Comparison of ENCODE assay signal across 1 cellular context in genomic region chr19:39192846-39193245, GRCh38.
TF ChIP-seq lines count a peak whose summit lies in the region.

No MANE protein-coding gene starts in this region.

TF ChIP-seq in K562, 482 proteins besides CTCF, POLR2A, EP300 and RAD21:
- TF ChIP-seq RBM25 (IDR thresholded peaks at IDR 0.05; ENCODE audit: low read depth, low read length, severe bottlenecking) (peak; percentile 19), NFIC (IDR thresholded peaks at IDR 0.05) (peak; percentile 51), YBX1 (IDR thresholded peaks at IDR 0.05) (no peak), MXD1 (CRISPR knock-in tag; IDR thresholded peaks at IDR 0.05; ENCODE audit: borderline replicate concordance, poor library complexity, severe bottlenecking) (no peak), TSHZ1 (CRISPR knock-in tag; IDR thresholded peaks at IDR 0.05) (no peak), MCM2 (IDR thresholded peaks at IDR 0.05; ENCODE audit: low read depth) (no peak), TCF7 (IDR thresholded peaks at IDR 0.05; ENCODE audit: borderline replicate concordance) (no peak)
- TF ChIP-seq, protein P1, sequence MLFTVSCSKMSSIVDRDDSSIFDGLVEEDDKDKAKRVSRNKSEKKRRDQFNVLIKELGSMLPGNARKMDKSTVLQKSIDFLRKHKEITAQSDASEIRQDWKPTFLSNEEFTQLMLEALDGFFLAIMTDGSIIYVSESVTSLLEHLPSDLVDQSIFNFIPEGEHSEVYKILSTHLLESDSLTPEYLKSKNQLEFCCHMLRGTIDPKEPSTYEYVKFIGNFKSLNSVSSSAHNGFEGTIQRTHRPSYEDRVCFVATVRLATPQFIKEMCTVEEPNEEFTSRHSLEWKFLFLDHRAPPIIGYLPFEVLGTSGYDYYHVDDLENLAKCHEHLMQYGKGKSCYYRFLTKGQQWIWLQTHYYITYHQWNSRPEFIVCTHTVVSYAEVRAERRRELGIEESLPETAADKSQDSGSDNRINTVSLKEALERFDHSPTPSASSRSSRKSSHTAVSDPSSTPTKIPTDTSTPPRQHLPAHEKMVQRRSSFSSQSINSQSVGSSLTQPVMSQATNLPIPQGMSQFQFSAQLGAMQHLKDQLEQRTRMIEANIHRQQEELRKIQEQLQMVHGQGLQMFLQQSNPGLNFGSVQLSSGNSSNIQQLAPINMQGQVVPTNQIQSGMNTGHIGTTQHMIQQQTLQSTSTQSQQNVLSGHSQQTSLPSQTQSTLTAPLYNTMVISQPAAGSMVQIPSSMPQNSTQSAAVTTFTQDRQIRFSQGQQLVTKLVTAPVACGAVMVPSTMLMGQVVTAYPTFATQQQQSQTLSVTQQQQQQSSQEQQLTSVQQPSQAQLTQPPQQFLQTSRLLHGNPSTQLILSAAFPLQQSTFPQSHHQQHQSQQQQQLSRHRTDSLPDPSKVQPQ (CRISPR knock-in tag; IDR thresholded peaks at IDR 0.05; ENCODE audit: borderline replicate concordance), result no peak
